In the genomic region with DNA sequence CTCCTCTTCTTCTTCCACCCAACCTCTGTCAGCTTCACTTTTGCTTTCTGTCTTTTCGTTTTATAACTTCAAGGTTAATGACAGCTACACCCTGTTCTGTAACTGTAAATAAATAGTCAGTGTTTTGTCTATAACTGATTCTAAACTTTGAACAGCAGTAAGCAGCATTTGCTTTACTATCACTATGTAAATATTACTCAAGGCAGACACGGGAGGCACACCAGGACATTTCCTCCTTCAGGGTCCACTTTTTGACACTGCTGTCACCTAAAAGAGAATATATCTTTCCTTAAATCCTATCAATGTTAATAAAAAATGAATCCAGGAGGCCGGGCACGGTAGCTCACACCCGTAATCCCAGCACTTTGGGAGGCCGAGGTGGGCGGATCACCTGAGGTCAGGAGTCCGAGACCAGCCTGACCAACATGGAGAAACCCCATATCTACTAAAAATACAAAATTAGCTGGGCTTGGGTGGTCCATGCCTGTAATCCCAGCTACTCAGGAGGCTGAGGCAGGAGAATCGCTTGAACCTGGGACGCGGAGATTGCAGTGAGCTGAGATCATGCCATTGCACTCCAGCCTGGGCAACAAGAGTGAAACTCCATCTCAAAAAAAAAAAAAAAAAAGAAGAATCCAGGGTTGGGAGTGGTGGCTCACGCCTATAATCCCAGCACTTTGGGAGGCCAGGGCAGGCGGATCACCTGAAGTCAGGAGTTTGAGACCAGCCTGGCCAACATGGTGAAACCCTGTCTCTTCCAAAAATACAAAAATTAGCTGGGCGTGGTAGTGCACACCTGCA, we compare ENCODE assay signal across 8 cellular contexts. TPM values are rescaled to one million over a fixed set of nuclear protein-coding genes. Genes with fewer than 3 reads are reported as not detected.
DNase-seq lines count a peak whose midpoint lies in the region; ATAC-seq and TF ChIP-seq lines count a peak whose summit lies in the region.
"Not testable (repeated sequence)": the region's sequence is repeated elsewhere in the genome, so short reads cannot be mapped to it uniquely, and the experiment has no call there.

No MANE protein-coding gene starts in this region.

- TF ChIP-seq POLR2A in body of pancreas (IDR thresholded peaks at IDR 0.05): peak in 2 of 3 donors; percentile 25 to 45
- TF ChIP-seq POLR2A in right lobe of liver (IDR thresholded peaks at IDR 0.05); spleen (IDR thresholded peaks at IDR 0.05): not testable (repeated sequence)

- H3K4me3 ChIP-seq in PC-3 (ENCODE audit: low read length); body of pancreas; hepatocyte; osteoblast (ENCODE audit: insufficient read depth, low read length); spleen: not testable (repeated sequence)
- peak overlapping the region in 2 of 3 donors; percentile 29 to 39 for H3K4me3 ChIP-seq in right lobe of liver

- H3K79me2 ChIP-seq in PC-3 (ENCODE audit: low read length); hepatocyte; osteoblast (ENCODE audit: insufficient read depth, low read length): not testable (repeated sequence)

- not testable (repeated sequence) for H4K20me1 ChIP-seq in PC-3 (ENCODE audit: low read length); hepatocyte (ENCODE audit: insufficient read depth, poor library complexity, severe bottlenecking); osteoblast (ENCODE audit: insufficient read depth, low read length)

- not testable (repeated sequence) for H3K36me3 ChIP-seq in PC-3 (ENCODE audit: low read depth, low read length); body of pancreas (replicated peaks in 1 of 2; ENCODE audit: insufficient read depth in 1 of 2, low read depth in 2 of 2); hepatocyte (replicated peaks; ENCODE audit: insufficient read depth, low read depth); right lobe of liver; osteoblast (ENCODE audit: insufficient read depth, low read length); spleen

- not testable (repeated sequence) for H2AFZ ChIP-seq in PC-3 (ENCODE audit: low read length); hepatocyte; osteoblast (ENCODE audit: low read length)

- not testable (repeated sequence) for H3K9me3 ChIP-seq in PC-3 (ENCODE audit: low read length); body of pancreas; hepatocyte (ENCODE audit: low read depth); right lobe of liver; osteoblast (ENCODE audit: low read depth, low read length); spleen

- not testable (repeated sequence) for H3K4me2 ChIP-seq in PC-3 (ENCODE audit: low read length); osteoblast (ENCODE audit: insufficient read depth, low read length)
- H3K4me2 ChIP-seq in hepatocyte: peak overlapping the region; percentile 63

- not testable (repeated sequence) for BruUV-seq in PC-3 (replicated peaks; lab: Mats Ljungman, UMichigan)

- ATAC-seq in PC-3: peak; percentile 85
- ATAC-seq in body of pancreas: peak; percentile 95
- ATAC-seq in right lobe of liver: peak; percentile 87 to 93 (median 92)

- intact Hi-C loops in PC-3 (cut with micrococcal nuclease); body of pancreas (cut with DNase I); right lobe of liver (cut with DNase I); spleen (cut with DNase I; ENCODE audit: low total_unique reads): not testable (repeated sequence)

- peak overlapping the region; percentile 66 for H3K27ac ChIP-seq in 22Rv1
- H3K27ac ChIP-seq in PC-3 (ENCODE audit: low read length); osteoblast (ENCODE audit: low read depth, low read length); spleen: not testable (repeated sequence)
- peak overlapping the region; percentile 18 to 90 (median 79) for H3K27ac ChIP-seq in body of pancreas
- peak overlapping the region; percentile 62 for H3K27ac ChIP-seq in hepatocyte
- H3K27ac ChIP-seq in right lobe of liver: peak overlapping the region; percentile 65 to 80 (median 68)

- not testable (repeated sequence) for H3K4me1 ChIP-seq in PC-3 (ENCODE audit: insufficient read depth, low read length); hepatocyte (ENCODE audit: insufficient read depth); osteoblast (ENCODE audit: insufficient read depth, low read length); spleen
- H3K4me1 ChIP-seq in body of pancreas: peaks cover 38% of the 10 kb centered on the region
- H3K4me1 ChIP-seq in right lobe of liver: peaks cover 0 to 33% (median 5%) of the 10 kb centered on the region in 4 donors

- not testable (repeated sequence) for H3K9me2 ChIP-seq in PC-3 (replicated peaks; ENCODE audit: low read length); hepatocyte (replicated peaks; ENCODE audit: insufficient read depth)

- not testable (repeated sequence) for H3K9ac ChIP-seq in PC-3 (ENCODE audit: low read length)

- POLR2A ChIA-PET in PC-3 (lab: Charles Lee; ENCODE audit: unreplicated experiment): interaction anchor here (0.6 to 0.7 kb wide), 2 partner anchors 40 to 402 kb away, joined by 3 to 4 read pairs; no protein-coding TSS in a partner anchor

- CTCF ChIA-PET in PC-3 (lab: Charles Lee): not testable (repeated sequence)

- H3K27me3 ChIP-seq in PC-3 (ENCODE audit: low read length); body of pancreas; hepatocyte; right lobe of liver; osteoblast (ENCODE audit: insufficient read depth, low read length); spleen (replicated peaks in 1 of 7): not testable (repeated sequence)

- WGBS in body of pancreas, 2 donors: 32 to 37% methylated on average over 14 of the region's 14 CpGs
- 60% methylated on average over 14 of the region's 14 CpGs for WGBS in hepatocyte (ENCODE audit: low lambda C conversion rate, missing lambda C conversion rate)
- WGBS in right lobe of liver (ENCODE audit: insufficient coverage, low coverage, low lambda C conversion rate, missing lambda C conversion rate): 26% methylated on average over 11 of the region's 14 CpGs
- 90 to 96% (median 94%) methylated on average over 14 of the region's 14 CpGs for WGBS in spleen, 5 donors

- peak; percentile 56 for DNase-seq in HT-29 (ENCODE audit: low spot score)
- DNase-seq in PC-3: peak; percentile 5
- DNase-seq in body of pancreas: peak; percentile 22 to 59 (median 39)
- peak; percentile 41 for DNase-seq in hepatocyte (ENCODE audit: low spot score)
- not testable (repeated sequence) for DNase-seq in right lobe of liver
- peak; percentile 13 for DNase-seq in osteoblast (ENCODE audit: insufficient read length, low spot score, missing footprints)
- DNase-seq in spleen: peak; percentile 23

- not testable (repeated sequence) for H3F3A ChIP-seq in PC-3 (ENCODE audit: low read length, unreplicated experiment)

- TF ChIP-seq CTCF in 22Rv1 (IDR thresholded peaks at IDR 0.05); PC-3 (conservative IDR thresholded peaks at IDR 0.05; ENCODE audit: low read depth, low read length); body of pancreas (IDR thresholded peaks at IDR 0.05); hepatocyte (IDR thresholded peaks at IDR 0.05; ENCODE audit: poor library complexity); right lobe of liver (IDR thresholded peaks at IDR 0.05); osteoblast (IDR thresholded peaks at IDR 0.05; ENCODE audit: extremely low read depth, low read depth, low read length); spleen (IDR thresholded peaks at IDR 0.05 in 8 of 11, conservative IDR thresholded peaks at IDR 0.05 in 3 of 11): not testable (repeated sequence)

RNA-seq across cellular contexts. Expression of gene BIRC6, which starts 27.4 kb away (rescaled TPM):
- total RNA-seq in HT-29 (2014; rRNA removed; shearing (Covaris generic)): 64.1 and 70.5 TPM in 2 replicates
- total RNA-seq in PC-3 (2014; rRNA removed) (74.7 and 116 TPM in 2 replicates), body of pancreas (100 to 1,000 TPM in 1 of 2 donors, 10 to 100 TPM in 1; 71.9 to 102 TPM), hepatocyte (106 and 114 TPM in 2 replicates), right lobe of liver (10 to 100 TPM; 43.1 to 63.5 (median 47.2) TPM), osteoblast (144 and 146 TPM in 2 replicates), spleen (100 to 1,000 TPM; 138 to 226 (median 195) TPM)
- polyA plus RNA-seq in hepatocyte (17.8 and 23.3 TPM in 2 replicates), spleen (10 to 100 TPM; 17.8 to 18.5 (median 18.3) TPM)

RNA-seq across cellular contexts. Expression of gene YIPF4, which starts 51.7 kb away (rescaled TPM):
- 4.6 and 11.9 TPM in 2 replicates for total RNA-seq in HT-29 (2014; rRNA removed; shearing (Covaris generic))
- total RNA-seq in PC-3 (2014; rRNA removed) (9.6 and 13.1 TPM in 2 replicates), body of pancreas (10 to 100 TPM; 13.5 to 24.7 TPM), hepatocyte (37.7 and 48.6 TPM in 2 replicates), right lobe of liver (10 to 100 TPM in 5 of 6 experiments, 1 to 10 TPM in 1; 8.8 to 49.3 (median 29.9) TPM), osteoblast (18.5 and 19.4 TPM in 2 replicates), spleen (10 to 100 TPM; 16.4 to 56.0 (median 45.5) TPM)
- polyA plus RNA-seq in hepatocyte (67.2 and 74.8 TPM in 2 replicates), spleen (10 to 100 TPM in 2 of 3 donors, 1 to 10 TPM in 1; 6.5 to 14.1 (median 13.3) TPM)
